Comparison of ENCODE assay signal across 23 cellular contexts in the genomic region with DNA sequence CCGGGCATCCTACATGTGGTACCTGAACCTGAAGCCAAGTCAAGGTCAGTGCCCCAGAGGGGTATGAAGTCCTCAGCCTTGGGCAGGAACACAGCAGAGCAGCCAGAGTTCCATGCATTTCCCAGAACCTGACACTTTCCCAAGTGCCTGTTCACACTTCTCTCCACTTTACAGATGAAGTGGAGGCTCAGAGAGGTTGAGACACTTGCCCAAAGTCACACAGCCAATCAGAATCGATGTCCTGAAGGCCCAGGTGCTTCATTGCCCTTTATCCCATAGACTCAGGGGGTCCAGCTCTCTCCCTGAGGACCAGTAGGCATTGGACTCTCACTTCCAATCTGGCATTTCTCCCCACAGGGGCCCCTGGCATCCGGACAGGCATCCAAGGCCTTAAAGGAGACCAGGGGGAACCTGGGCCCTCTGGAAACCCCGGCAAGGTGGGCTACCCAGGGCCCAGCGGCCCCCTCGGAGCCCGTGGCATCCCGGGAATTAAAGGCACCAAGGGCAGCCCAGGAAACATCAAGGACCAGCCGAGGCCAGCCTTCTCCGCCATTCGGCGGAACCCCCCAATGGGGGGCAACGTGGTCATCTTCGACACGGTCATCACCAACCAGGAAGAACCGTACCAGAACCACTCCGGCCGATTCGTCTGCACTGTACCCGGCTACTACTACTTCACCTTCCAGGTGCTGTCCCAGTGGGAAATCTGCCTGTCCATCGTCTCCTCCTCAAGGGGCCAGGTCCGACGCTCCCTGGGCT. TPM values are rescaled to one million over a fixed set of nuclear protein-coding genes. Genes with fewer than 3 reads are reported as not detected.
"Had no signal": no experiment of that assay in that cellular context is flagged by ENCODE, and none has a peak within 500 bp of the region (broad histone marks: within the 10 kb centered on the region; RNA-seq: fewer than 3 reads in every experiment).

No MANE protein-coding gene starts in this region.

- H3K27me3 ChIP-seq: colonic mucosa, thyroid gland had no signal

- H3K36me3 Mint-ChIP-seq: activated naive CD4-positive, alpha-beta T cell treated with anti-CD3 and anti-CD28 coated beads, Interleukin-2, amount 10 ng/mL, durations not matched to agents 7 days and 5 days; brain; mesothelial cell of epicardium had no signal

- H3K4me3 Mint-ChIP-seq: activated naive CD4-positive, alpha-beta T cell treated with anti-CD3 and anti-CD28 coated beads, Interleukin-2, amount 10 ng/mL, durations not matched to agents 7 days and 5 days; activated naive CD8-positive, alpha-beta T cell treated with anti-CD3 and anti-CD28 coated beads, Interleukin-2, amount 50 U/mL, for 24 hours; brain; central memory CD8-positive, alpha-beta T cell; mesothelial cell of epicardium; nephron; stimulated activated naive CD8-positive, alpha-beta T cell treated with anti-CD3 and anti-CD28 coated beads, Interleukin-15, amount 100 ng/mL, for 72 hours; T-helper 1 cell treated with Interleukin-12 subunit alpha and Interleukin-12 subunit beta and Interleukin-4 antibody, amounts not matched to agents 30 μg/mL and 1 μg/mL, for 36 hours had no signal

- H3K36me3 ChIP-seq: colonic mucosa, thyroid gland had no signal

- H3K4me3 ChIP-seq: colonic mucosa, thyroid gland had no signal

- H3K27ac Mint-ChIP-seq: activated naive CD4-positive, alpha-beta T cell treated with anti-CD3 and anti-CD28 coated beads, Interleukin-2, amount 10 ng/mL, durations not matched to agents 7 days and 5 days; activated naive CD8-positive, alpha-beta T cell treated with anti-CD3 and anti-CD28 coated beads, Interleukin-2, amount 50 U/mL, for 24 hours; mesothelial cell of epicardium; stimulated activated naive CD8-positive, alpha-beta T cell treated with anti-CD3 and anti-CD28 coated beads, Interleukin-15, amount 100 ng/mL, for 72 hours; T-helper 1 cell treated with Interleukin-12 subunit alpha and Interleukin-12 subunit beta and Interleukin-4 antibody, amounts not matched to agents 30 μg/mL and 1 μg/mL, for 36 hours had no signal

- H3K27ac ChIP-seq: thyroid gland had no signal

- ATAC-seq: activated naive CD8-positive, alpha-beta T cell treated with anti-CD3 and anti-CD28 coated beads, Interleukin-2, amount 50 U/mL, for 24 hours; left cardiac atrium; stimulated activated naive CD8-positive, alpha-beta T cell treated with anti-CD3 and anti-CD28 coated beads, Interleukin-15, amount 100 ng/mL, for 72 hours had no signal

- DNase-seq: activated CD4-positive, alpha-beta T cell treated with anti-CD3 and anti-CD28 coated beads, Interleukin-2, amount 50 U/mL, for 1 hour; activated CD4-positive, CD25-positive, alpha-beta regulatory T cell treated with anti-CD3 and anti-CD28 coated beads, Interleukin-2, amount 50 U/mL, for 72 hours; activated CD8-positive, alpha-beta memory T cell treated with anti-CD3 and anti-CD28 coated beads for 24 hours; activated CD8-positive, alpha-beta memory T cell treated with anti-CD3 and anti-CD28 coated beads, Interleukin-2, amount 50 U/mL, for 48 hours; activated effector memory CD4-positive, alpha-beta T cell treated with Interleukin-2 at 50 U/mL for 16 hours; activated naive CD4-positive, alpha-beta T cell treated with anti-CD3 and anti-CD28 coated beads, Interleukin-2, amount 10 ng/mL, durations not matched to agents 7 days and 5 days; activated naive CD8-positive, alpha-beta T cell treated with anti-CD3 and anti-CD28 coated beads, Interleukin-2, amount 50 U/mL, for 24 hours; activated T-cell treated with anti-CD3 and anti-CD28 coated beads, Interleukin-2, amount 50 U/mL, for 48 hours; colonic mucosa; effector CD8-positive, alpha-beta T cell; hippocampal formation; left cardiac atrium; occipital lobe; stimulated activated CD4-positive, alpha-beta T cell treated with anti-CD3 and anti-CD28 coated beads, Interleukin-2, amount 100 ng/mL, for 48 hours; stimulated activated naive CD8-positive, alpha-beta T cell treated with anti-CD3 and anti-CD28 coated beads, Interleukin-15, amount 100 ng/mL, for 72 hours; thyroid gland had no signal

- H3K4me1 ChIP-seq: colonic mucosa had no signal

- H3K9me3 Mint-ChIP-seq: activated naive CD4-positive, alpha-beta T cell treated with anti-CD3 and anti-CD28 coated beads, Interleukin-2, amount 10 ng/mL, durations not matched to agents 7 days and 5 days; activated naive CD8-positive, alpha-beta T cell treated with anti-CD3 and anti-CD28 coated beads, Interleukin-2, amount 50 U/mL, for 24 hours; central memory CD8-positive, alpha-beta T cell; mesothelial cell of epicardium; nephron; stimulated activated naive CD8-positive, alpha-beta T cell treated with anti-CD3 and anti-CD28 coated beads, Interleukin-15, amount 100 ng/mL, for 72 hours; T-helper 1 cell treated with Interleukin-12 subunit alpha and Interleukin-12 subunit beta and Interleukin-4 antibody, amounts not matched to agents 30 μg/mL and 1 μg/mL, for 36 hours had no signal

- H3K9me3 ChIP-seq: colonic mucosa, thyroid gland had no signal

- H3K4me1 Mint-ChIP-seq: activated naive CD4-positive, alpha-beta T cell treated with anti-CD3 and anti-CD28 coated beads, Interleukin-2, amount 10 ng/mL, durations not matched to agents 7 days and 5 days; activated naive CD8-positive, alpha-beta T cell treated with anti-CD3 and anti-CD28 coated beads, Interleukin-2, amount 50 U/mL, for 24 hours; central memory CD8-positive, alpha-beta T cell; stimulated activated naive CD8-positive, alpha-beta T cell treated with anti-CD3 and anti-CD28 coated beads, Interleukin-15, amount 100 ng/mL, for 72 hours had no signal

RNA-seq across cellular contexts. Expression of a gene that starts 2.2 kb away (rescaled TPM):
- total RNA-seq: glomerular endothelial cell, lung microvascular endothelial cell, mesothelial cell of epicardium had no signal

RNA-seq across cellular contexts. Expression of a gene that starts 4.8 kb away (rescaled TPM):
- total RNA-seq: glomerular endothelial cell, lung microvascular endothelial cell, mesothelial cell of epicardium had no signal

RNA-seq across cellular contexts. Expression of a gene that starts 14.4 kb away (rescaled TPM):
- total RNA-seq: glomerular endothelial cell, lung microvascular endothelial cell, mesothelial cell of epicardium had no signal
